In genomic region chr12:111599459-111600295, GRCh38 we compare ENCODE assay signal across 1 cellular context.
TF ChIP-seq lines count a peak whose summit lies in the region.

No MANE protein-coding gene starts in this region.

TF ChIP-seq in K562, 482 proteins besides CTCF, POLR2A, EP300 and RAD21 (continued from another document and continues in another):
- TF ChIP-seq ZNF511 (CRISPR knock-in tag; IDR thresholded peaks at IDR 0.05) (no peak), ZKSCAN8 (CRISPR knock-in tag; IDR thresholded peaks at IDR 0.05) (no peak), PHB (CRISPR knock-in tag; IDR thresholded peaks at IDR 0.05) (peak; percentile 15; the same call in 1 of the 2 replicates), E2F6 (IDR thresholded peaks at IDR 0.05; ENCODE audit: borderline replicate concordance in 1 of 2, extremely low read depth in 1 of 2, insufficient read depth in 1 of 2, insufficient read length in 1 of 2, low read depth in 1 of 2, low read length in 1 of 2, poor library complexity in 1 of 2, severe bottlenecking in 1 of 2) (peak; percentile 45 to 74), HBP1 (CRISPR knock-in tag; IDR thresholded peaks at IDR 0.05) (no peak), TBL1XR1 (IDR thresholded peaks at IDR 0.05; ENCODE audit: low read length in 2 of 2) (0 out of 4 replicates have a peak, but pooled peaks of 1 of the 2 experiments have one; percentile 26), MGA (IDR thresholded peaks at IDR 0.05) (peak; percentile 47), ETV1 (tag; conservative IDR thresholded peaks at IDR 0.05; ENCODE audit: low read depth) (peak; percentile 96), ZNF12 (CRISPR knock-in tag; IDR thresholded peaks at IDR 0.05) (no peak), ZNF133 (CRISPR knock-in tag; IDR thresholded peaks at IDR 0.05) (no peak), RBFOX2 (IDR thresholded peaks at IDR 0.05; ENCODE audit: low read depth, low read length) (peak; percentile 94), POU5F1 (IDR thresholded peaks at IDR 0.05; ENCODE audit: borderline replicate concordance, low read depth, low read length, partially characterized antibody) (no peak), ZNF592 (IDR thresholded peaks at IDR 0.05) (no peak), CHAMP1 (IDR thresholded peaks at IDR 0.05) (no peak), RCOR1 (IDR thresholded peaks at IDR 0.05; ENCODE audit: borderline replicate concordance in 1 of 2, low read depth in 2 of 2, low read length in 2 of 2) (peak in 1 of 2 experiments; percentile 23; a peak in 1 of 4 replicates), TOE1 (IDR thresholded peaks at IDR 0.05; ENCODE audit: borderline replicate concordance) (peak; percentile 53; the same call in 1 of the 2 replicates), TOE1 (CRISPR knock-in tag; IDR thresholded peaks at IDR 0.05; ENCODE audit: borderline replicate concordance, low read depth) (no peak), ZNF121 (CRISPR knock-in tag; conservative IDR thresholded peaks at IDR 0.05) (no peak; the same call in 1 of the 2 replicates), CBX2 (IDR thresholded peaks at IDR 0.05; ENCODE audit: insufficient read depth, low read length, poor library complexity, severe bottlenecking) (no peak), EP400 (IDR thresholded peaks at IDR 0.05) (peak; percentile 94), CCNT2 (IDR thresholded peaks at IDR 0.05; ENCODE audit: borderline replicate concordance, extremely low read depth, insufficient read length, low read depth, low read length) (peak; percentile 61), RNF219 (CRISPR knock-in tag; IDR thresholded peaks at IDR 0.05) (no peak), PBX2 (CRISPR knock-in tag; IDR thresholded peaks at IDR 0.05; ENCODE audit: low read depth) (no peak), PBX2 (tag; conservative IDR thresholded peaks at IDR 0.05; ENCODE audit: low read depth) (no peak), NFE2L1 (tag; IDR thresholded peaks at IDR 0.05; ENCODE audit: borderline replicate concordance, low read depth) (no peak)
